Comparison of ENCODE assay signal across 8 cellular contexts in the genomic region with DNA sequence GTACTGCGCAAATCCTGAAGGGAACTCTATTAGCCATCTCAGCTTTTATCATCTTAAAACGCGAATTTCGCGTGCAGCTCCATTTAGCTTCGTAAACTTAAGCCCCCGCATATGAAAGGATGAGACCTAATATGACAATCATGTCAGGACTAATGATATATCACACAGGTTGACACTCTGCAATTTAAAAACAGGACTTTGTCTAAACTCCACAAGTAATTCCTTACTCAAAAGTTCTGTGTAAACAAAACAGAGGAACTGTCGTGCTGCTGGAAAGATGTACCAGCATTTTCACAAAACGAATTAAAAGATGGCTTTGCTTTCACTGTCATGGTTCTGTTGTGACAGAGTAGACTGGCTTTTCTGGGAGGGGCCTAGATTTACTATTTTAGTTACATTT. TPM values are rescaled to one million over a fixed set of nuclear protein-coding genes. Genes with fewer than 3 reads are reported as not detected.
DNase-seq lines count a peak whose midpoint lies in the region; ATAC-seq and TF ChIP-seq lines count a peak whose summit lies in the region.

No MANE protein-coding gene starts in this region.

- peaks cover 22% of the 10 kb centered on the region for H3K4me1 Mint-ChIP-seq in activated T-cell treated with anti-CD3 and anti-CD28 coated beads, Interleukin-2, amount 50 U/mL, for 72 hours (ENCODE audit: low read depth)

- no peak for ATAC-seq in activated T-cell treated with anti-CD3 and anti-CD28 coated beads, Interleukin-2, amount 50 U/mL, for 72 hours (replicated peaks in 1 of 2)
- ATAC-seq in left lung (no peak), thoracic aorta (ENCODE audit: insufficient number of reproducible peaks, low FRiP score, low read depth) (no peak), GM18519 (IDR thresholded peaks at IDR 0.05; ENCODE audit: low FRiP score, unreplicated experiment) (no peak), GM21786 (IDR thresholded peaks at IDR 0.05; ENCODE audit: unreplicated experiment) (no peak)

- H3K9me3 ChIP-seq in left lung (no peaks in the 10 kb centered on the region), thoracic aorta (no peaks in the 10 kb centered on the region)

- intact Hi-C loops in left lung (cut with DNase I) = no loop called here

- H3K4me1 ChIP-seq in left lung (peaks cover 6 to 44% of the 10 kb centered on the region in 2 donors), thoracic aorta (ENCODE audit: control insufficient read depth in 1 of 2, low read depth in 2 of 2) (peaks cover 0 to 7% of the 10 kb centered on the region in 2 donors)

- H3K4me3 ChIP-seq in left lung (peak overlapping the region; percentile 66), thoracic aorta (peak overlapping the region; percentile 96)

- TF ChIP-seq CTCF in left lung (IDR thresholded peaks at IDR 0.05) = no peak
- peak; percentile 24 for TF ChIP-seq CTCF in thoracic aorta (IDR thresholded peaks at IDR 0.05)

- no peak for DNase-seq in activated T-cell treated with anti-CD3 and anti-CD28 coated beads, Interleukin-2, amount 50 U/mL, for 72 hours
- no peak for DNase-seq in activated T-cell treated with anti-CD3 and anti-CD28 coated beads, Interleukin-2, amount 50 U/mL, for 1 hour
- DNase-seq in amniotic epithelial cell (ENCODE audit: low read depth) (peak; percentile 11), left lung (no peak), thoracic aorta (ENCODE audit: low spot score) (no peak), NCI-H2227 (lab: John Stamatoyannopoulos, UW; ENCODE audit: unreplicated experiment) (no peak)

- peaks cover 0 to 2% of the 10 kb centered on the region in 2 donors for H3K36me3 Mint-ChIP-seq in activated T-cell treated with anti-CD3 and anti-CD28 coated beads, Interleukin-2, amount 50 U/mL, for 72 hours (ENCODE audit: insufficient read depth in 2 of 2)

- H3K27me3 ChIP-seq in left lung (no peaks in the 10 kb centered on the region), thoracic aorta (replicated peaks; ENCODE audit: insufficient read depth) (no peaks in the 10 kb centered on the region)

- no peaks in the 10 kb centered on the region for H3K9me3 Mint-ChIP-seq in activated T-cell treated with anti-CD3 and anti-CD28 coated beads, Interleukin-2, amount 50 U/mL, for 72 hours

- H3K27ac Mint-ChIP-seq in activated T-cell treated with anti-CD3 and anti-CD28 coated beads, Interleukin-2, amount 50 U/mL, for 72 hours = no peak overlapping the region

- H3K27ac ChIP-seq in left lung (peak overlapping the region in 1 of 2 donors; percentile 99), thoracic aorta (no peak overlapping the region)

- H3K27me3 Mint-ChIP-seq in activated T-cell treated with anti-CD3 and anti-CD28 coated beads, Interleukin-2, amount 50 U/mL, for 72 hours (ENCODE audit: low read depth) = peaks cover 21% of the 10 kb centered on the region

- H3K4me3 Mint-ChIP-seq in activated T-cell treated with anti-CD3 and anti-CD28 coated beads, Interleukin-2, amount 50 U/mL, for 72 hours = peak overlapping the region; percentile 85 to 92

- peaks cover 0 to 10% of the 10 kb centered on the region in 2 donors for H3K36me3 ChIP-seq in left lung
- no peaks in the 10 kb centered on the region for H3K36me3 ChIP-seq in thoracic aorta

RNA-seq across cellular contexts. Expression of gene LACC1, which starts 0.7 kb away (rescaled TPM):
- total RNA-seq in activated T-cell treated with anti-CD3 and anti-CD28 coated beads, Interleukin-2, amount 50 U/mL, for 72 hours = 1 to 10 TPM; 3.3 to 4.3 TPM
- total RNA-seq in left lung (10 to 100 TPM; 12.6 to 21.8 TPM), thoracic aorta (10 to 100 TPM in 1 of 2 donors, 1 to 10 TPM in 1; 6.1 to 12.5 TPM)

RNA-seq across cellular contexts. Expression of gene CCDC122, which starts 0.9 kb away (rescaled TPM):
- total RNA-seq in activated T-cell treated with anti-CD3 and anti-CD28 coated beads, Interleukin-2, amount 50 U/mL, for 72 hours = 1 to 10 TPM; 2.5 to 2.8 TPM
- total RNA-seq in left lung (10 to 100 TPM in 1 of 2 donors, 1 to 10 TPM in 1; 8.0 to 10.6 TPM), thoracic aorta (1 to 10 TPM in 1 of 2 donors, under 1 TPM in 1; 0.54 to 1.1 TPM)
